In the genomic region with DNA sequence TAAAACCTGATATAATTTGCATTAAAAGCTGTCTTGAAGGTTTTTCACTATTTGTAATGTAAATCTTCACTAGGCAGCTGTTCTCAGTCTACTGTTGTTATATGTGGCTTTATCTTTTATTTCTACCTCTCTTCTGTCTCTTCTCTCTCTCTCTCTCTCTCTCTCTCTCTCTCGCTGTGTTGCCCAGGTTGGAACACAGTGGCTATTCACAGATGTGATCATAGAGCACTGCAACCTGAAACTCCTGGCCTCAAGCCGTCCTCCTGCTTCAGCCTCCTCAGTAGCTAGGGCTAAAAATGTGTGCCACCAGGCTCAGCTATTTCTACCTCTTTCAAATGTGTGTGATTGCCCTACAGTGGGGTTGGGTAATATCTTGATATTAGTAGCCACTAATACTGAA, we compare ENCODE assay signal across 17 cellular contexts. TPM values are rescaled to one million over a fixed set of nuclear protein-coding genes. Genes with fewer than 3 reads are reported as not detected.
DNase-seq lines count a peak whose midpoint lies in the region; ATAC-seq, FAIRE-seq and TF ChIP-seq lines count a peak whose summit lies in the region.
"Had no signal": no experiment of that assay in that cellular context is flagged by ENCODE, and none has a peak within 500 bp of the region (broad histone marks: within the 10 kb centered on the region; RNA-seq: fewer than 3 reads in every experiment).

No MANE protein-coding gene starts in this region.

- intact Hi-C loops in Calu3 (cut with micrococcal nuclease; ENCODE audit: unreplicated experiment) (no loop called here), activated B cell treated with CpG ODN at 0.5 μM for 24 hours (cut with micrococcal nuclease) (loop anchor here (5.0 kb wide), 1 partner anchor 39 kb away; no protein-coding TSS in a partner anchor)

- BruUV-seq in Calu3 (replicated peaks; lab: Mats Ljungman, UMichigan): no TSS peak

- CTCF ChIA-PET in Calu3 (lab: Charles Lee): interaction anchor here (2.1 kb wide), 1 partner anchor 18 kb away, joined by 5 read pairs; no protein-coding TSS in a partner anchor
- CTCF ChIA-PET in activated B cell treated with CpG ODN at 0.5 μM for 24 hours (lab: Charles Lee): interaction anchor here (1.6 kb wide), 1 partner anchor 391 kb away, joined by 6 read pairs; no protein-coding TSS in a partner anchor

- DNase-seq in Calu3 (no peak), activated B cell treated with CpG ODN at 0.5 μM for 24 hours (no peak), mesothelial cell of epicardium (ENCODE audit: low spot score in 2 of 2, unreplicated experiment in 2 of 2) (no peak), RCC 7860 (ENCODE audit: low spot score) (no peak)
- DNase-seq: activated CD4-positive, alpha-beta T cell treated with anti-CD3 and anti-CD28 coated beads for 1 hour; activated T-cell treated with anti-CD3 and anti-CD28 coated beads, Interleukin-2, amount 50 U/mL, for 48 hours; amniotic stem cell; BE2C; DMS153; foreskin keratinocyte; lower lobe of right lung; NCI-H1092; NCI-H748 treated with DMSO at 0.1 percent for 48 hours; testis had no signal

- H3K27me3 Mint-ChIP-seq in Calu3 (ENCODE audit: unreplicated experiment): no peaks in the 10 kb centered on the region
- no peaks in the 10 kb centered on the region for H3K27me3 Mint-ChIP-seq in activated B cell treated with CpG ODN at 0.5 μM for 24 hours
- H3K27me3 Mint-ChIP-seq in mesothelial cell of epicardium (ENCODE audit: low read depth): no peaks in the 10 kb centered on the region

- H3K9me3 Mint-ChIP-seq in Calu3 (ENCODE audit: low read depth, unreplicated experiment): no peaks in the 10 kb centered on the region
- H3K9me3 Mint-ChIP-seq in activated B cell treated with CpG ODN at 0.5 μM for 24 hours: peaks cover 6% of the 10 kb centered on the region
- H3K9me3 Mint-ChIP-seq in mesothelial cell of epicardium: peaks cover 3% of the 10 kb centered on the region

- POLR2A ChIA-PET in activated B cell treated with CpG ODN at 0.5 μM for 24 hours (lab: Charles Lee): interaction anchor here (0.7 to 1.9 kb wide), 4 partner anchors 19 to 191 kb away, joined by 4 to 15 read pairs (median 5); a partner anchor contains a TSS

- peak; percentile 28 for ATAC-seq in GM18907 (IDR thresholded peaks at IDR 0.05; ENCODE audit: unreplicated experiment)
- no peak for ATAC-seq in activated B cell treated with CpG ODN at 0.5 μM for 24 hours (ENCODE audit: low read depth)
- no peak for ATAC-seq in HG03025 (IDR thresholded peaks at IDR 0.05; ENCODE audit: low FRiP score, unreplicated experiment)
- no peak for ATAC-seq in GM21515 (IDR thresholded peaks at IDR 0.05; ENCODE audit: unreplicated experiment)
- ATAC-seq: lower lobe of right lung had no signal

- peak overlapping the region; percentile 22 for H3K27ac Mint-ChIP-seq in Calu3 (ENCODE audit: unreplicated experiment)
- peak overlapping the region; percentile 46 for H3K27ac Mint-ChIP-seq in activated B cell treated with CpG ODN at 0.5 μM for 24 hours
- H3K27ac Mint-ChIP-seq in mesothelial cell of epicardium: peak overlapping the region; percentile 94

- peaks cover 58% of the 10 kb centered on the region for H3K4me1 Mint-ChIP-seq in Calu3 (ENCODE audit: low read depth, unreplicated experiment)
- H3K4me1 Mint-ChIP-seq in activated B cell treated with CpG ODN at 0.5 μM for 24 hours: peaks cover 69% of the 10 kb centered on the region
- peaks cover 60% of the 10 kb centered on the region for H3K4me1 Mint-ChIP-seq in mesothelial cell of epicardium

- FAIRE-seq in RCC 7860 (lab: Jason Lieb, UNC): no peak

- peaks cover 13% of the 10 kb centered on the region for H3K36me3 Mint-ChIP-seq in Calu3 (ENCODE audit: insufficient read depth, unreplicated experiment)
- H3K36me3 Mint-ChIP-seq in activated B cell treated with CpG ODN at 0.5 μM for 24 hours (ENCODE audit: low read depth): peaks cover 30% of the 10 kb centered on the region
- H3K36me3 Mint-ChIP-seq in mesothelial cell of epicardium: peaks cover 4% of the 10 kb centered on the region

- H3K4me3 Mint-ChIP-seq in Calu3 (ENCODE audit: low read depth, unreplicated experiment): no peak overlapping the region
- H3K4me3 Mint-ChIP-seq in activated B cell treated with CpG ODN at 0.5 μM for 24 hours: no peak overlapping the region
- no peak overlapping the region for H3K4me3 Mint-ChIP-seq in mesothelial cell of epicardium

- no peak for TF ChIP-seq CTCF in Calu3 (IDR thresholded peaks at IDR 0.05; ENCODE audit: unreplicated experiment)
- no peak for TF ChIP-seq CTCF in activated B cell treated with CpG ODN at 0.5 μM for 24 hours (IDR thresholded peaks at IDR 0.05)
- no peak for TF ChIP-seq CTCF in mesothelial cell of epicardium (IDR thresholded peaks at IDR 0.05; ENCODE audit: unreplicated experiment)

RNA-seq across cellular contexts. Expression of a gene that starts 21.1 kb away (rescaled TPM):
- total RNA-seq in Calu3 (2022) (85.7 and 129 TPM in 2 replicates), activated B cell treated with CpG ODN at 0.5 μM for 24 hours (115 and 123 TPM in 2 replicates), mesothelial cell of epicardium (48.9 to 51.8 TPM (median 49.4 TPM) in 3 replicates)

Comparison
In these comparisons a context has a peak if more than half of its experiments do, and no peak if none do; other contexts are left out.
1. H3K27ac Mint-ChIP-seq: peak in every context shown above with its lines; median percentile 94 in mesothelial cell of epicardium; 46 in activated B cell treated with CpG ODN at 0.5 μM for 24 hours; 22 in Calu3.